9 cellular contexts compared by ENCODE assay signal in genomic region chr17:81221371-81221841, GRCh38. TPM values are rescaled to one million over a fixed set of nuclear protein-coding genes. Genes with fewer than 3 reads are reported as not detected.
A peak's percentile ranks its signal among the peaks of the same experiment; 100 is the strongest.
DNase-seq lines count a peak whose midpoint lies in the region; ATAC-seq and TF ChIP-seq lines count a peak whose summit lies in the region.
"Had no signal": no experiment of that assay in that cellular context is flagged by ENCODE, and none has a peak within 500 bp of the region (broad histone marks: within the 10 kb centered on the region; RNA-seq: fewer than 3 reads in every experiment).

No MANE protein-coding gene starts in this region.

- H3K36me3 Mint-ChIP-seq in activated T-cell treated with anti-CD3 and anti-CD28 coated beads, Interleukin-2, amount 50 U/mL, for 24 hours (ENCODE audit: low read depth) = peaks cover 24% of the 10 kb centered on the region
- no peaks in the 10 kb centered on the region for H3K36me3 Mint-ChIP-seq in activated T-cell treated with anti-CD3 and anti-CD28 coated beads, Interleukin-2, amount 50 U/mL, for 72 hours (ENCODE audit: insufficient read depth in 2 of 2)
- H3K36me3 Mint-ChIP-seq in T-helper 17 cell (ENCODE audit: low read depth) = no peaks in the 10 kb centered on the region
- H3K36me3 Mint-ChIP-seq in stimulated activated memory B cell treated with anti-CD40 and anti-IgM and Interleukin-4, amounts not matched to agents 10 μg/mL and 1 μg/mL and 100 μg/mL, for 72 hours = peaks cover 25% of the 10 kb centered on the region

- no peaks in the 10 kb centered on the region for H3K27me3 Mint-ChIP-seq in activated T-cell treated with anti-CD3 and anti-CD28 coated beads, Interleukin-2, amount 50 U/mL, for 24 hours
- no peaks in the 10 kb centered on the region for H3K27me3 Mint-ChIP-seq in activated T-cell treated with anti-CD3 and anti-CD28 coated beads, Interleukin-2, amount 50 U/mL, for 72 hours (ENCODE audit: low read depth)
- no peaks in the 10 kb centered on the region for H3K27me3 Mint-ChIP-seq in T-helper 17 cell
- no peaks in the 10 kb centered on the region for H3K27me3 Mint-ChIP-seq in stimulated activated memory B cell treated with anti-CD40 and anti-IgM and Interleukin-4, amounts not matched to agents 10 μg/mL and 1 μg/mL and 100 μg/mL, for 72 hours

- in situ Hi-C loops in ACHN (cut with HindIII; ENCODE audit: low pct_ligation_motif_present, low pct_unique_long_range_greater_than_20kb, low sequenced_read_pairs) = no loop called here

- H3K4me3 Mint-ChIP-seq in activated T-cell treated with anti-CD3 and anti-CD28 coated beads, Interleukin-2, amount 50 U/mL, for 24 hours = peak overlapping the region; percentile 75
- peak overlapping the region in 1 of 2 donors; percentile 78 for H3K4me3 Mint-ChIP-seq in activated T-cell treated with anti-CD3 and anti-CD28 coated beads, Interleukin-2, amount 50 U/mL, for 72 hours
- H3K4me3 Mint-ChIP-seq in T-helper 17 cell = peak overlapping the region; percentile 49
- H3K4me3 Mint-ChIP-seq in stimulated activated memory B cell treated with anti-CD40 and anti-IgM and Interleukin-4, amounts not matched to agents 10 μg/mL and 1 μg/mL and 100 μg/mL, for 72 hours = peak overlapping the region; percentile 89

- H3K4me1 Mint-ChIP-seq in activated T-cell treated with anti-CD3 and anti-CD28 coated beads, Interleukin-2, amount 50 U/mL, for 24 hours (ENCODE audit: low read depth) = peaks cover 18% of the 10 kb centered on the region
- peaks cover 17% of the 10 kb centered on the region for H3K4me1 Mint-ChIP-seq in activated T-cell treated with anti-CD3 and anti-CD28 coated beads, Interleukin-2, amount 50 U/mL, for 72 hours (ENCODE audit: low read depth)
- H3K4me1 Mint-ChIP-seq in T-helper 17 cell = peaks cover 11% of the 10 kb centered on the region
- peaks cover 27% of the 10 kb centered on the region for H3K4me1 Mint-ChIP-seq in stimulated activated memory B cell treated with anti-CD40 and anti-IgM and Interleukin-4, amounts not matched to agents 10 μg/mL and 1 μg/mL and 100 μg/mL, for 72 hours

- no peak for ATAC-seq in activated T-cell treated with anti-CD3 and anti-CD28 coated beads, Interleukin-2, amount 50 U/mL, for 72 hours (replicated peaks in 1 of 2)
- no peak for ATAC-seq in T-helper 17 cell
- ATAC-seq in stimulated activated memory B cell treated with anti-CD40 and anti-IgM and Interleukin-4, amounts not matched to agents 10 μg/mL and 1 μg/mL and 100 μg/mL, for 72 hours = no peak

- H3K27ac Mint-ChIP-seq in activated T-cell treated with anti-CD3 and anti-CD28 coated beads, Interleukin-2, amount 50 U/mL, for 24 hours = no peak overlapping the region
- H3K27ac Mint-ChIP-seq in activated T-cell treated with anti-CD3 and anti-CD28 coated beads, Interleukin-2, amount 50 U/mL, for 72 hours = no peak overlapping the region
- no peak overlapping the region for H3K27ac Mint-ChIP-seq in T-helper 17 cell
- H3K27ac Mint-ChIP-seq in stimulated activated memory B cell treated with anti-CD40 and anti-IgM and Interleukin-4, amounts not matched to agents 10 μg/mL and 1 μg/mL and 100 μg/mL, for 72 hours = no peak overlapping the region

- TF ChIP-seq CTCF in fibroblast of pulmonary artery (IDR thresholded peaks at IDR 0.05; ENCODE audit: low read length, missing control alignments) = no peak

- H3K4me3 ChIP-seq in fibroblast of pulmonary artery (replicated peaks; ENCODE audit: low read depth, low read length) = peak overlapping the region; percentile 69

- H3K9me3 Mint-ChIP-seq in activated T-cell treated with anti-CD3 and anti-CD28 coated beads, Interleukin-2, amount 50 U/mL, for 24 hours = no peaks in the 10 kb centered on the region
- no peaks in the 10 kb centered on the region for H3K9me3 Mint-ChIP-seq in activated T-cell treated with anti-CD3 and anti-CD28 coated beads, Interleukin-2, amount 50 U/mL, for 72 hours
- H3K9me3 Mint-ChIP-seq in stimulated activated memory B cell treated with anti-CD40 and anti-IgM and Interleukin-4, amounts not matched to agents 10 μg/mL and 1 μg/mL and 100 μg/mL, for 72 hours = no peaks in the 10 kb centered on the region

- no peaks in the 10 kb centered on the region for H3K9me3 ChIP-seq in T-helper 17 cell (ENCODE audit: control insufficient read depth, low read length, poor library complexity, severe bottlenecking)

- DNase-seq in activated T-cell treated with anti-CD3 and anti-CD28 coated beads, Interleukin-2, amount 50 U/mL, for 24 hours = no peak
- no peak for DNase-seq in activated T-cell treated with anti-CD3 and anti-CD28 coated beads, Interleukin-2, amount 50 U/mL, for 72 hours
- DNase-seq in T-helper 17 cell (no peak), fibroblast of pulmonary artery (ENCODE audit: low read depth) (no peak), ACHN (no peak), NCI-H2227 (lab: John Stamatoyannopoulos, UW; ENCODE audit: unreplicated experiment) (no peak)
- DNase-seq in stimulated activated CD4-positive, alpha-beta T cell treated with anti-CD3 and anti-CD28 coated beads, Interleukin-1b, Interleukin-23, amount 100 ng/mL, for 48 hours = no peak
- DNase-seq: COR-L47 had no signal

RNA-seq across cellular contexts. Expression of gene CEP131, which starts 1.4 kb away (rescaled TPM):
- 10 to 100 TPM in 1 of 2 donors, 1 to 10 TPM in 1; 8.1 to 11.4 TPM for total RNA-seq in activated T-cell treated with anti-CD3 and anti-CD28 coated beads, Interleukin-2, amount 50 U/mL, for 72 hours
- 10 to 100 TPM in 1 of 2 donors, 1 to 10 TPM in 1; 8.2 to 10.5 TPM for total RNA-seq in T-helper 17 cell

RNA-seq across cellular contexts. Expression of gene TEPSIN, which starts 17.4 kb away (rescaled TPM):
- 10 to 100 TPM; 39.1 to 55.0 TPM for total RNA-seq in activated T-cell treated with anti-CD3 and anti-CD28 coated beads, Interleukin-2, amount 50 U/mL, for 72 hours
- 10 to 100 TPM; 84.1 to 90.9 TPM for total RNA-seq in T-helper 17 cell

RNA-seq across cellular contexts. Expression of gene NDUFAF8, which starts 17.7 kb away (rescaled TPM):
- 10 to 100 TPM; 37.4 to 48.8 TPM for total RNA-seq in activated T-cell treated with anti-CD3 and anti-CD28 coated beads, Interleukin-2, amount 50 U/mL, for 72 hours
- 10 to 100 TPM; 30.6 to 37.0 TPM for total RNA-seq in T-helper 17 cell

RNA-seq across cellular contexts. Expression of gene AATK, which starts 55.4 kb away (rescaled TPM):
- total RNA-seq in activated T-cell treated with anti-CD3 and anti-CD28 coated beads, Interleukin-2, amount 50 U/mL, for 72 hours = under 1 TPM; 0.48 to 0.81 TPM
- total RNA-seq in T-helper 17 cell = 1 to 10 TPM; 1.9 to 2.2 TPM

RNA-seq across cellular contexts. Expression of gene PVALEF, which starts 56.1 kb away (rescaled TPM):
- not detected for total RNA-seq in activated T-cell treated with anti-CD3 and anti-CD28 coated beads, Interleukin-2, amount 50 U/mL, for 72 hours
- total RNA-seq in T-helper 17 cell = not detected
